In the genomic region with DNA sequence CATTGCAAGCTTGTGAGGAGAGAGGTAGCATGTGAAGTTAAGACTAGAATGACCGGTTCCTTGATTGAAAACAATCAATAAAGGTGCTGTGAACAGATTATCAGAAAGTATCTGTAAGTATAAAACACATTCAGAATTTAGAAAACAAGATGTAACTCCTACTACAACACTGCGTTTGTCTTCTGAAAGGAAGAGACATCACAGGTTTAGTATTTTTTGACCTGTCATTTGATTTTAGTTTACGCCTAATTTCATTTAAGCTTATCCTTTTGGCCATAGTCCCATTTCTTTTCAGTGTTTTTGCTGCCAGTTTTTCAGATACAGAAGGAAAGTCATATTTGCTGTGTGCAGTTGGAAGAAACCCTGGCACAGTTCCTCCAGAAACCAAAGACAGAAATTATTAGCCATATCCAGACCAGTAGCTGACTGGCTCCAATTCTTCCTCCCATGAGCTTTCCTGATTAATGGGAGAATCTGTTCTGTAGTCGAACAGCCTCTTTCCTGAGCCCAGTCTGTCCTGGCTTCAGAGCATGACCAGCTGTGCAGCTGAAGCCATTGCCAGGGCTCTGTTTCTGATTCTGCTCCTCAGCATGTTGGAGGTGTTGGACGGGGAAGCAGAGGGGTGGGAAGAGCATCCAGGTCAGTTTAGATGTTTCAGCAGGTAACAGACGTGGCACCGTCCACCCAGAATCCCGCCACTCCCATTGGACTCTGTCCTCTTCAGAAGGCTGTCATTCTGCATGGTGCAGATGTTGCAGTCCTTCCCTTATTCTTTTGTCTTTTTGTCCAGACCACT, we compare ENCODE assay signal across 26 cellular contexts.
A peak's percentile ranks its signal among the peaks of the same experiment; 100 is the strongest.
DNase-seq lines count a peak whose midpoint lies in the region; ATAC-seq and TF ChIP-seq lines count a peak whose summit lies in the region.
"Had no signal": no experiment of that assay in that cellular context is flagged by ENCODE, and none has a peak within 500 bp of the region (broad histone marks: within the 10 kb centered on the region; RNA-seq: fewer than 3 reads in every experiment).

No MANE protein-coding gene starts in this region.

- H3K4me3 ChIP-seq in upper lobe of right lung: no peak overlapping the region
- H3K4me3 ChIP-seq: gastrocnemius medialis, tibial nerve had no signal

- ATAC-seq in left ventricle myocardium superior (peak; percentile 73), upper lobe of right lung (peak; percentile 37)
- ATAC-seq: activated CD8-positive, alpha-beta T cell treated with anti-CD3 and anti-CD28 coated beads, Interleukin-2, amount 10 ng/mL, durations not matched to agents 7 days and 5 days; activated T-cell treated with anti-CD3 and anti-CD28 coated beads, Interleukin-2, amount 50 U/mL, for 72 hours; gastrocnemius medialis; natural killer cell treated with Interleukin-12 subunit alpha and Interleukin-12 subunit beta and Interleukin-15 and Interleukin-18, amount 100 ng/mL, for 72 hours had no signal

- POLR2A ChIA-PET in HEK293T (lab: Yijun Ruan, JAX): no interaction called here

- H3K27me3 ChIP-seq in upper lobe of right lung: no peaks in the 10 kb centered on the region
- H3K27me3 ChIP-seq: BE2C, gastrocnemius medialis, tibial nerve had no signal

- intact Hi-C loops in left ventricle myocardium superior (cut with micrococcal nuclease) (no loop called here), upper lobe of right lung (cut with DNase I) (no loop called here)

- H3K27me3 Mint-ChIP-seq in chondrocyte (ENCODE audit: low read depth): no peaks in the 10 kb centered on the region
- H3K27me3 Mint-ChIP-seq: activated B cell treated with CpG ODN at 0.5 μM for 24 hours; natural killer cell treated with Interleukin-12 subunit alpha and Interleukin-12 subunit beta and Interleukin-15 and Interleukin-18, amount 100 ng/mL, for 72 hours had no signal

- TF ChIP-seq CTCF in chondrocyte (IDR thresholded peaks at IDR 0.05): no peak
- TF ChIP-seq CTCF in upper lobe of right lung (IDR thresholded peaks at IDR 0.05): no peak

- DNase-seq in DMS 273 (lab: John Stamatoyannopoulos, UW; ENCODE audit: unreplicated experiment) (peak; percentile 16), DMS 273 treated with DMSO at 0.1 percent for 48 hours (lab: John Stamatoyannopoulos, UW) (no peak), chondrocyte (ENCODE audit: low spot score) (no peak), left ventricle myocardium superior (peak; percentile 48), upper lobe of right lung (no peak), NCI-H2107 (lab: John Stamatoyannopoulos, UW) (no peak), HPDE6-E6E7 (ENCODE audit: extremely low spot score) (no peak), HEK293T (ENCODE audit: extremely low spot score) (no peak)
- DNase-seq: activated B cell treated with CpG ODN at 0.5 μM for 24 hours; activated CD8-positive, alpha-beta T cell treated with anti-CD3 and anti-CD28 coated beads, Interleukin-2, amount 10 ng/mL, durations not matched to agents 7 days and 5 days; activated naive CD4-positive, alpha-beta T cell treated with anti-CD3 and anti-CD28 coated beads, Interleukin-2, amount 50 U/mL, for 16 hours; activated T-cell treated with anti-CD3 and anti-CD28 coated beads, Interleukin-2, amount 50 U/mL, for 72 hours; BE2C; gastrocnemius medialis; H9; Karpas-422; kidney glomerular epithelial cell; NCI-H1048; NCI-H2029 treated with DMSO at 0.1 percent for 48 hours; NCI-H510A; stimulated activated CD4-positive, alpha-beta T cell treated with anti-CD3 and anti-CD28 coated beads, Interleukin-2, amount 100 ng/mL, for 24 hours; stimulated activated naive CD4-positive, alpha-beta T cell; T-helper 9 cell had no signal

- H3K9me3 ChIP-seq in upper lobe of right lung: no peaks in the 10 kb centered on the region
- H3K9me3 ChIP-seq: BE2C, gastrocnemius medialis, tibial nerve had no signal

- CTCF ChIA-PET in HEK293T (lab: Yijun Ruan, JAX): no interaction called here

- H3K27ac ChIP-seq in upper lobe of right lung: no peak overlapping the region
- H3K27ac ChIP-seq: 22Rv1, tibial nerve had no signal

- H3K4me3 Mint-ChIP-seq in chondrocyte (ENCODE audit: unreplicated experiment): no peak overlapping the region
- H3K4me3 Mint-ChIP-seq: activated B cell treated with CpG ODN at 0.5 μM for 24 hours; activated CD8-positive, alpha-beta T cell treated with anti-CD3 and anti-CD28 coated beads, Interleukin-2, amount 10 ng/mL, durations not matched to agents 7 days and 5 days; activated T-cell treated with anti-CD3 and anti-CD28 coated beads, Interleukin-2, amount 50 U/mL, for 72 hours; H9; natural killer cell treated with Interleukin-12 subunit alpha and Interleukin-12 subunit beta and Interleukin-15 and Interleukin-18, amount 100 ng/mL, for 72 hours had no signal

- peaks cover 2% of the 10 kb centered on the region for H3K36me3 Mint-ChIP-seq in chondrocyte (ENCODE audit: low read depth)
- H3K36me3 Mint-ChIP-seq: natural killer cell treated with Interleukin-12 subunit alpha and Interleukin-12 subunit beta and Interleukin-15 and Interleukin-18, amount 100 ng/mL, for 72 hours had no signal

- peak overlapping the region; percentile 63 for H3K27ac Mint-ChIP-seq in chondrocyte (ENCODE audit: unreplicated experiment)
- H3K27ac Mint-ChIP-seq: activated B cell treated with CpG ODN at 0.5 μM for 24 hours; activated CD8-positive, alpha-beta T cell treated with anti-CD3 and anti-CD28 coated beads, Interleukin-2, amount 10 ng/mL, durations not matched to agents 7 days and 5 days; activated T-cell treated with anti-CD3 and anti-CD28 coated beads, Interleukin-2, amount 50 U/mL, for 72 hours; natural killer cell treated with Interleukin-12 subunit alpha and Interleukin-12 subunit beta and Interleukin-15 and Interleukin-18, amount 100 ng/mL, for 72 hours had no signal

- H3K4me1 Mint-ChIP-seq in chondrocyte (ENCODE audit: low read depth): peaks cover 74% of the 10 kb centered on the region
- H3K4me1 Mint-ChIP-seq: activated B cell treated with CpG ODN at 0.5 μM for 24 hours had no signal

- H3K9me3 Mint-ChIP-seq in chondrocyte (ENCODE audit: low read depth): no peaks in the 10 kb centered on the region
- H3K9me3 Mint-ChIP-seq: activated B cell treated with CpG ODN at 0.5 μM for 24 hours; activated T-cell treated with anti-CD3 and anti-CD28 coated beads, Interleukin-2, amount 50 U/mL, for 72 hours; H9; natural killer cell treated with Interleukin-12 subunit alpha and Interleukin-12 subunit beta and Interleukin-15 and Interleukin-18, amount 100 ng/mL, for 72 hours had no signal

- peaks cover 44% of the 10 kb centered on the region for H3K4me1 ChIP-seq in upper lobe of right lung
- H3K4me1 ChIP-seq: BE2C had no signal

- no peaks in the 10 kb centered on the region for H3K36me3 ChIP-seq in upper lobe of right lung
- H3K36me3 ChIP-seq: BE2C, gastrocnemius medialis, tibial nerve had no signal

TF ChIP-seq in HEK293T, 16 proteins besides CTCF, POLR2A, EP300 and RAD21:
- TF ChIP-seq FOXK2 (IDR thresholded peaks at IDR 0.05): no peak

Comparison
In these comparisons a context has a peak if more than half of its experiments do, and no peak if none do; other contexts are left out.
1. DNase-seq: peak in DMS 273 (single experiment) and left ventricle myocardium superior (single experiment); none in DMS 273 treated with DMSO at 0.1 percent for 48 hours (single experiment), chondrocyte (single experiment), upper lobe of right lung (single experiment), NCI-H2107 (single experiment), HPDE6-E6E7 (single experiment) and HEK293T (single experiment).